ENCODE assay signal across 9 cellular contexts in genomic region chr2:237540823-237541222, GRCh38. TPM values are rescaled to one million over a fixed set of nuclear protein-coding genes. Genes with fewer than 3 reads are reported as not detected.
DNase-seq lines count a peak whose midpoint lies in the region; ATAC-seq, FAIRE-seq and TF ChIP-seq lines count a peak whose summit lies in the region.
"Had no signal": no experiment of that assay in that cellular context is flagged by ENCODE, and none has a peak within 500 bp of the region (broad histone marks: within the 10 kb centered on the region; RNA-seq: fewer than 3 reads in every experiment).

No MANE protein-coding gene starts in this region.

- peaks cover 6% of the 10 kb centered on the region for H3K36me3 Mint-ChIP-seq in astrocyte (ENCODE audit: low read depth, unreplicated experiment)

- TF ChIP-seq CTCF in NB4 (IDR thresholded peaks at IDR 0.05; ENCODE audit: low read depth, low read length) (no peak), astrocyte (IDR thresholded peaks at IDR 0.05; ENCODE audit: insufficient read depth, low read depth, low read length) (no peak), smooth muscle cell (IDR thresholded peaks at IDR 0.05; ENCODE audit: borderline replicate concordance, insufficient read depth, poor library complexity, severe bottlenecking) (no peak), omental fat pad (IDR thresholded peaks at IDR 0.05) (no peak), hepatocyte (IDR thresholded peaks at IDR 0.05; ENCODE audit: poor library complexity) (no peak)

- no peaks in the 10 kb centered on the region for H4K20me1 ChIP-seq in astrocyte (ENCODE audit: insufficient read depth, low read length)
- no peaks in the 10 kb centered on the region for H4K20me1 ChIP-seq in smooth muscle cell (ENCODE audit: low read depth)
- H4K20me1 ChIP-seq in hepatocyte (ENCODE audit: insufficient read depth, poor library complexity, severe bottlenecking), result no peaks in the 10 kb centered on the region

- FAIRE-seq in astrocyte (lab: Jason Lieb, UNC), result no peak

- no peak overlapping the region for H2AFZ ChIP-seq in astrocyte (ENCODE audit: low read depth, low read length)
- H2AFZ ChIP-seq in smooth muscle cell (ENCODE audit: low read depth), result no peak overlapping the region
- no peak overlapping the region for H2AFZ ChIP-seq in hepatocyte

- peaks cover 2% of the 10 kb centered on the region for H3K4me1 Mint-ChIP-seq in astrocyte (ENCODE audit: low read depth, unreplicated experiment)

- TF ChIP-seq POLR2A in NB4 (IDR thresholded peaks at IDR 0.05; ENCODE audit: extremely low read depth, insufficient read length), result no peak

- H3K4me2 ChIP-seq in astrocyte (ENCODE audit: low read length), result no peak overlapping the region
- no peak overlapping the region for H3K4me2 ChIP-seq in smooth muscle cell
- no peak overlapping the region for H3K4me2 ChIP-seq in hepatocyte

- peaks cover 7% of the 10 kb centered on the region for H3K27me3 Mint-ChIP-seq in astrocyte (ENCODE audit: low read depth, unreplicated experiment)

- no peak overlapping the region for H3K4me3 ChIP-seq in NB4 (ENCODE audit: low read depth, low read length)
- no peak overlapping the region for H3K4me3 ChIP-seq in astrocyte (ENCODE audit: insufficient read depth, low read depth, low read length)
- no peak overlapping the region for H3K4me3 ChIP-seq in smooth muscle cell
- no peak overlapping the region for H3K4me3 ChIP-seq in hepatocyte

- no peaks in the 10 kb centered on the region for H3K27me3 ChIP-seq in astrocyte (ENCODE audit: insufficient read depth, low read length)
- no peaks in the 10 kb centered on the region for H3K27me3 ChIP-seq in smooth muscle cell (ENCODE audit: low read depth)
- H3K27me3 ChIP-seq in hepatocyte, result no peaks in the 10 kb centered on the region

- no peaks in the 10 kb centered on the region for H3K9me2 ChIP-seq in hepatocyte (replicated peaks; ENCODE audit: insufficient read depth)

- no peaks in the 10 kb centered on the region for H3F3A ChIP-seq in smooth muscle cell (ENCODE audit: low read depth)

- H3K27ac ChIP-seq in astrocyte (ENCODE audit: low read depth, low read length) (no peak overlapping the region), smooth muscle cell (ENCODE audit: low read depth) (no peak overlapping the region), hepatocyte (no peak overlapping the region)

- H3K79me2 ChIP-seq in astrocyte (ENCODE audit: insufficient read depth, low read length) (no peaks in the 10 kb centered on the region), smooth muscle cell (ENCODE audit: low read depth) (no peaks in the 10 kb centered on the region), hepatocyte (no peaks in the 10 kb centered on the region)

- H3K4me1 ChIP-seq in astrocyte (ENCODE audit: insufficient read depth, low read length), result peaks cover 7% of the 10 kb centered on the region
- H3K4me1 ChIP-seq in smooth muscle cell (ENCODE audit: low read depth), result no peaks in the 10 kb centered on the region
- H3K4me1 ChIP-seq in hepatocyte (ENCODE audit: insufficient read depth), result peaks cover 11% of the 10 kb centered on the region

- peaks cover 6% of the 10 kb centered on the region for H3K36me3 ChIP-seq in astrocyte (ENCODE audit: insufficient read depth, low read length)
- H3K36me3 ChIP-seq in smooth muscle cell (ENCODE audit: low read depth), result no peaks in the 10 kb centered on the region
- no peaks in the 10 kb centered on the region for H3K36me3 ChIP-seq in hepatocyte (replicated peaks; ENCODE audit: insufficient read depth, low read depth)

- DNase-seq in COR-L47 (lab: John Stamatoyannopoulos, UW) (peak; percentile 65), NB4 (ENCODE audit: low read depth) (peak; percentile 15), astrocyte (ENCODE audit: low read depth) (peak; percentile 37), lung microvascular endothelial cell (ENCODE audit: low read depth in 2 of 2) (peak; percentile 48), smooth muscle cell (lab: John Stamatoyannopoulos, UW; ENCODE audit: unreplicated experiment) (no peak), omental fat pad (ENCODE audit: low spot score) (no peak), hepatocyte (ENCODE audit: low spot score) (no peak)
- DNase-seq in activated CD8-positive, alpha-beta memory T cell treated with anti-CD3 and anti-CD28 coated beads for 24 hours, result no peak
- DNase-seq: activated T-cell treated with anti-CD3 and anti-CD28 coated beads, Interleukin-2, amount 50 U/mL, for 4 hours had no signal

- H3K9ac ChIP-seq in astrocyte (ENCODE audit: low read length) (no peak overlapping the region), smooth muscle cell (ENCODE audit: low read depth) (no peak overlapping the region)

- no peak overlapping the region for H3K27ac Mint-ChIP-seq in astrocyte (ENCODE audit: unreplicated experiment)

- H3K4me3 Mint-ChIP-seq in astrocyte (ENCODE audit: unreplicated experiment), result no peak overlapping the region
- H3K4me3 Mint-ChIP-seq: activated T-cell treated with anti-CD3 and anti-CD28 coated beads, Interleukin-2, amount 50 U/mL, for 4 hours had no signal

- no peak for ATAC-seq in omental fat pad (ENCODE audit: low FRiP score)
- ATAC-seq: activated T-cell treated with anti-CD3 and anti-CD28 coated beads, Interleukin-2, amount 50 U/mL, for 4 hours had no signal

- H3K9me3 ChIP-seq in astrocyte (ENCODE audit: insufficient read depth, low read depth, low read length) (no peaks in the 10 kb centered on the region), smooth muscle cell (replicated peaks; ENCODE audit: low read depth) (no peaks in the 10 kb centered on the region), hepatocyte (ENCODE audit: low read depth) (no peaks in the 10 kb centered on the region)

- H3K9me3 Mint-ChIP-seq in astrocyte (ENCODE audit: unreplicated experiment), result peaks cover 5% of the 10 kb centered on the region
- H3K9me3 Mint-ChIP-seq: activated T-cell treated with anti-CD3 and anti-CD28 coated beads, Interleukin-2, amount 50 U/mL, for 4 hours had no signal

- WGBS in smooth muscle cell (ENCODE audit: low lambda C conversion rate), result 93% methylated on average over 6 of the region's 6 CpGs
- WGBS in hepatocyte (ENCODE audit: low lambda C conversion rate, missing lambda C conversion rate), result 63% methylated on average over 6 of the region's 6 CpGs

RNA-seq across cellular contexts. Expression of gene PRLH, which starts 25.6 kb away (rescaled TPM):
- not detected in 2 replicates for total RNA-seq in astrocyte
- not detected in 2 replicates for total RNA-seq in lung microvascular endothelial cell
- not detected in 2 replicates for total RNA-seq in smooth muscle cell
- polyA plus RNA-seq in smooth muscle cell, result not detected in 2 replicates
- not detected for total RNA-seq in omental fat pad
- not detected in 2 replicates for total RNA-seq in hepatocyte
- not detected in 2 replicates for polyA plus RNA-seq in hepatocyte
- total RNA-seq: activated T-cell treated with anti-CD3 and anti-CD28 coated beads, Interleukin-2, amount 50 U/mL, for 4 hours had no signal

RNA-seq across cellular contexts. Expression of gene RAB17, which starts 49.7 kb away (rescaled TPM):
- total RNA-seq in astrocyte (0.34 and 1.4 TPM in 2 replicates), lung microvascular endothelial cell (10.9 and 12.6 TPM in 2 replicates), smooth muscle cell (0.18 and 1.4 TPM in 2 replicates), omental fat pad (1 to 10 TPM in 2 of 4 donors, under 1 TPM in 1, not detected in 1; 0.84 to 8.6 (median 3.5) TPM), hepatocyte (56.8 and 58.3 TPM in 2 replicates)
- polyA plus RNA-seq in smooth muscle cell (0.69 and 2.0 TPM in 2 replicates), hepatocyte (89.6 and 99.1 TPM in 2 replicates)

RNA-seq across cellular contexts. Expression of gene MLPH, which starts 53.8 kb away (rescaled TPM):
- 14.2 and 16.2 TPM in 2 replicates for total RNA-seq in astrocyte
- 0.20 and 0.22 TPM in 2 replicates for total RNA-seq in lung microvascular endothelial cell
- 15.7 and 36.4 TPM in 2 replicates for total RNA-seq in smooth muscle cell
- 32.8 and 40.1 TPM in 2 replicates for polyA plus RNA-seq in smooth muscle cell
- 10 to 100 TPM in 1 of 4 donors, 1 to 10 TPM in 3; 3.8 to 23.6 (median 6.4) TPM for total RNA-seq in omental fat pad
- 10.0 and 12.3 TPM in 2 replicates for total RNA-seq in hepatocyte
- polyA plus RNA-seq in hepatocyte, result 5.6 and 6.7 TPM in 2 replicates

Comparison
In these comparisons a context has a peak if more than half of its experiments do, and no peak if none do; other contexts are left out.
1. DNase-seq: peak in COR-L47 (single experiment), NB4 (single experiment), astrocyte (single experiment) and lung microvascular endothelial cell (2 of 2); none in smooth muscle cell (single experiment), activated CD8-positive, alpha-beta memory T cell treated with anti-CD3 and anti-CD28 coated beads for 24 hours (single experiment), omental fat pad (single experiment) and hepatocyte (single experiment).